Comparison of ENCODE assay signal across 11 cellular contexts in the genomic region with DNA sequence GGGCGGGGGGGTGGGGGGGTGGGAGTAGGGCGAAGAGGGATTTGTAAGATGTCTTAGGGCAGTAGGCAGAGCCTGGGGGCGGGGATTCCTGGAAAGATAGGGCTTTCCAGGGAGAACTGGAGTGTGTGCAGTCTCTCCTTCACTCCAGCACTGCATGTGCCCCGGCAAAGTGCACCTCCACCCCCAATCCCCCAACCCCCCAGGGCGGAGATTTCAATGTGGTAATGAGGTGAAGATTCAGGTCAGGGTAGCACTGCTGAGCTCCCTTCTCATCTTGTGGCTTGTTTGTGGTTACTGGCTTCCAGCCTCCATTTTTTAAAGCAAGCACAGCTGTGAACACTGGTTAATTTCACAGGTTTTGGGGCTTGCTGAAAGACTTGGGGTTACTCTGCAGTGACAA. TPM values are rescaled to one million over a fixed set of nuclear protein-coding genes. Genes with fewer than 3 reads are reported as not detected.
DNase-seq lines count a peak whose midpoint lies in the region; ATAC-seq and TF ChIP-seq lines count a peak whose summit lies in the region.
"Had no signal": no experiment of that assay in that cellular context is flagged by ENCODE, and none has a peak within 500 bp of the region (broad histone marks: within the 10 kb centered on the region; RNA-seq: fewer than 3 reads in every experiment).

No MANE protein-coding gene starts in this region.

- intact Hi-C loops in activated CD4-positive, alpha-beta T cell treated with anti-CD3 and anti-CD28 coated beads for 36 hours (cut with DNase I, micrococcal nuclease) = no loop called here

- no peaks in the 10 kb centered on the region for H3K9me3 Mint-ChIP-seq in activated CD4-positive, alpha-beta T cell treated with anti-CD3 and anti-CD28 coated beads for 36 hours (ENCODE audit: low read depth)
- no peaks in the 10 kb centered on the region for H3K9me3 Mint-ChIP-seq in stimulated activated naive CD8-positive, alpha-beta T cell treated with anti-CD3 and anti-CD28 coated beads, Interleukin-15, Interleukin-2, amounts not matched to agents 100 ng/mL and 50 ng/mL, for 24 hours
- H3K9me3 Mint-ChIP-seq: stimulated activated naive B cell treated with anti-CD40 and anti-IgM and Interleukin-4, amounts not matched to agents 10 μg/mL and 1 μg/mL and 100 μg/mL, for 72 hours had no signal

- peaks cover 26% of the 10 kb centered on the region for H3K27me3 Mint-ChIP-seq in activated CD4-positive, alpha-beta T cell treated with anti-CD3 and anti-CD28 coated beads for 36 hours
- peaks cover 30% of the 10 kb centered on the region for H3K27me3 Mint-ChIP-seq in stimulated activated naive CD8-positive, alpha-beta T cell treated with anti-CD3 and anti-CD28 coated beads, Interleukin-15, Interleukin-2, amounts not matched to agents 100 ng/mL and 50 ng/mL, for 24 hours

- ATAC-seq in activated CD4-positive, alpha-beta T cell treated with anti-CD3 and anti-CD28 coated beads for 36 hours = peak; percentile 64

- H3K4me1 Mint-ChIP-seq in activated CD4-positive, alpha-beta T cell treated with anti-CD3 and anti-CD28 coated beads for 36 hours = peaks cover 28% of the 10 kb centered on the region
- H3K4me1 Mint-ChIP-seq in stimulated activated naive CD8-positive, alpha-beta T cell treated with anti-CD3 and anti-CD28 coated beads, Interleukin-15, Interleukin-2, amounts not matched to agents 100 ng/mL and 50 ng/mL, for 24 hours (ENCODE audit: low read depth) = peaks cover 26% of the 10 kb centered on the region

- no peak overlapping the region for H3K4me3 ChIP-seq in choroid plexus epithelial cell (ENCODE audit: low read depth, low read length)

- POLR2A ChIA-PET in activated CD4-positive, alpha-beta T cell treated with anti-CD3 and anti-CD28 coated beads for 36 hours (lab: Charles Lee) = interaction anchor here (0.6 kb wide), 2 partner anchors 10 to 170 kb away, joined by 3 read pairs; no protein-coding TSS in a partner anchor

- no peak overlapping the region for H3K4me3 Mint-ChIP-seq in activated CD4-positive, alpha-beta T cell treated with anti-CD3 and anti-CD28 coated beads for 36 hours
- H3K4me3 Mint-ChIP-seq in stimulated activated naive CD8-positive, alpha-beta T cell treated with anti-CD3 and anti-CD28 coated beads, Interleukin-15, Interleukin-2, amounts not matched to agents 100 ng/mL and 50 ng/mL, for 24 hours = peak overlapping the region; percentile 13
- H3K4me3 Mint-ChIP-seq: B cell had no signal

- no peak for TF ChIP-seq CTCF in choroid plexus epithelial cell (conservative IDR thresholded peaks at IDR 0.05; ENCODE audit: low read depth, low read length)

- no peaks in the 10 kb centered on the region for H3K36me3 Mint-ChIP-seq in activated CD4-positive, alpha-beta T cell treated with anti-CD3 and anti-CD28 coated beads for 36 hours (ENCODE audit: low read depth)
- no peaks in the 10 kb centered on the region for H3K36me3 Mint-ChIP-seq in stimulated activated naive CD8-positive, alpha-beta T cell treated with anti-CD3 and anti-CD28 coated beads, Interleukin-15, Interleukin-2, amounts not matched to agents 100 ng/mL and 50 ng/mL, for 24 hours (ENCODE audit: low read depth)
- H3K36me3 Mint-ChIP-seq: stimulated activated naive B cell treated with anti-CD40 and anti-IgM and Interleukin-4, amounts not matched to agents 10 μg/mL and 1 μg/mL and 100 μg/mL, for 72 hours had no signal

- CTCF ChIA-PET in activated CD4-positive, alpha-beta T cell treated with anti-CD3 and anti-CD28 coated beads for 36 hours (lab: Charles Lee) = interaction anchor here (0.6 to 1.2 kb wide), 3 partner anchors 12 to 41 kb away, joined by 3 read pairs; no protein-coding TSS in a partner anchor

- DNase-seq in activated CD4-positive, alpha-beta T cell treated with anti-CD3 and anti-CD28 coated beads for 36 hours = peak; percentile 50
- DNase-seq in activated CD4-positive, alpha-beta T cell treated with anti-CD3 and anti-CD28 coated beads for 1 hour = no peak
- peak; percentile 18 for DNase-seq in T follicular helper cell (ENCODE audit: low read depth)
- DNase-seq in choroid plexus epithelial cell (ENCODE audit: low read depth) = peak; percentile 83
- no peak for DNase-seq in NCI-H82 (lab: John Stamatoyannopoulos, UW)
- DNase-seq in medulla oblongata (ENCODE audit: extremely low spot score) = no peak
- no peak for DNase-seq in effector CD8-positive, alpha-beta T cell (lab: John Stamatoyannopoulos, UW)
- DNase-seq: stimulated activated naive B cell treated with anti-CD40 and anti-IgM and Interleukin-4, amounts not matched to agents 10 μg/mL and 1 μg/mL and 100 μg/mL, for 72 hours had no signal

- H3K27ac Mint-ChIP-seq in activated CD4-positive, alpha-beta T cell treated with anti-CD3 and anti-CD28 coated beads for 36 hours = no peak overlapping the region
- peak overlapping the region; percentile 31 for H3K27ac Mint-ChIP-seq in stimulated activated naive CD8-positive, alpha-beta T cell treated with anti-CD3 and anti-CD28 coated beads, Interleukin-15, Interleukin-2, amounts not matched to agents 100 ng/mL and 50 ng/mL, for 24 hours
- H3K27ac Mint-ChIP-seq: B cell; stimulated activated naive B cell treated with anti-CD40 and anti-IgM and Interleukin-4, amounts not matched to agents 10 μg/mL and 1 μg/mL and 100 μg/mL, for 72 hours had no signal

RNA-seq across cellular contexts. Expression of a gene that starts 5.9 kb away (rescaled TPM):
- total RNA-seq in activated CD4-positive, alpha-beta T cell treated with anti-CD3 and anti-CD28 coated beads for 36 hours = not detected
- total RNA-seq: B cell, cardiac septum had no signal

RNA-seq across cellular contexts. Expression of a gene that starts 7.3 kb away (rescaled TPM):
- total RNA-seq in activated CD4-positive, alpha-beta T cell treated with anti-CD3 and anti-CD28 coated beads for 36 hours = not detected
- total RNA-seq: B cell, cardiac septum had no signal

RNA-seq across cellular contexts. Expression of a gene that starts 18.4 kb away (rescaled TPM):
- 10 to 100 TPM; 29.4 to 35.3 TPM for total RNA-seq in activated CD4-positive, alpha-beta T cell treated with anti-CD3 and anti-CD28 coated beads for 36 hours

RNA-seq across cellular contexts. Expression of a gene that starts 18.5 kb away (rescaled TPM):
- 10 to 100 TPM; 32.3 to 47.6 TPM for total RNA-seq in activated CD4-positive, alpha-beta T cell treated with anti-CD3 and anti-CD28 coated beads for 36 hours

RNA-seq across cellular contexts. Expression of a gene that starts 21.6 kb away (rescaled TPM):
- total RNA-seq in activated CD4-positive, alpha-beta T cell treated with anti-CD3 and anti-CD28 coated beads for 36 hours = 1 to 10 TPM; 2.7 to 2.9 TPM

Comparison
In these comparisons a context has a peak if more than half of its experiments do, and no peak if none do; other contexts are left out.
1. DNase-seq: peak in activated CD4-positive, alpha-beta T cell treated with anti-CD3 and anti-CD28 coated beads for 36 hours (single experiment), T follicular helper cell (single experiment) and choroid plexus epithelial cell (single experiment); none in activated CD4-positive, alpha-beta T cell treated with anti-CD3 and anti-CD28 coated beads for 1 hour (single experiment), NCI-H82 (single experiment), medulla oblongata (single experiment) and effector CD8-positive, alpha-beta T cell (single experiment).